Comparison of ENCODE assay signal across 8 cellular contexts in the genomic region with DNA sequence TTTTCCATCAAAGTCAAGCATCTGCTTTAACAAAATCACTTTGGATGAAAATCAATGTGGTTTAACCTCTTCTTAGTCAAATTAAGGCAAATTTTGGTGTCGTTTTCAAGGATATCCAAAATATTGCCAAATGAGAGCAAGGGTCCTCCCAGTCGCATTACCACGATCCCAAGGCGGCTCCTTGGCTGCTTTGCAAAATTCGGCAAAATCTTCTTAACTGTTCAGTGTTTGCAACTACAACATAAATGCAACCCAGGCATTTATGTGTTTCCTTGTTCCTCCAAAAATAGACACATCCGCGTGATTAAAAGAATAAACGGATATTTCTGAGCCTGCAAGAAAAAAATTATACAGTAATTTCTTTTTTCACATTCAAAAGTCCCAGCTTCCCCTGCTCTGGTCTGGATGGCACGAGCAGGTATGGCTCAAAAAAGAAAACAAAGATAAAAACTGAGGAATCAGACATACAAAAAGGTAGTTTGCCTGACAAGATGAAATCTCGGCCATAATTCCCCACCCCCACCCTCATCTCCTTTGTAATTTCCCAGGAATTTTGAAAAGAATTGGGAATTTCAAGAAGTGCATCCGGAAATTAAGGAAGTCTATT. TPM values are rescaled to one million over a fixed set of nuclear protein-coding genes. Genes with fewer than 3 reads are reported as not detected.
DNase-seq lines count a peak whose midpoint lies in the region; ATAC-seq and TF ChIP-seq lines count a peak whose summit lies in the region.

No MANE protein-coding gene starts in this region.

- TF ChIP-seq CTCF in AG09309 (IDR thresholded peaks at IDR 0.05; ENCODE audit: control insufficient read depth, insufficient read depth, low read depth, low read length, missing control alignments) (no peak), coronary artery (IDR thresholded peaks at IDR 0.05) (no peak)

- H3K36me3 ChIP-seq in HUES64 (ENCODE audit: insufficient read depth, low read length) = no peaks in the 10 kb centered on the region

- no peaks in the 10 kb centered on the region; the same call in 1 of the 2 replicates for H3K27me3 ChIP-seq in HUES64 (ENCODE audit: insufficient read depth, low read length)

- H3K27ac ChIP-seq in HUES64 (ENCODE audit: low read depth, low read length) (peak overlapping the region; percentile 31; the same call in 1 of the 2 replicates), coronary artery (peak overlapping the region; percentile 63 to 74)

- H3K4me1 Mint-ChIP-seq in naive thymus-derived CD8-positive, alpha-beta T cell = peaks cover 17 to 41% (median 33%) of the 10 kb centered on the region in 4 donors

- H3K27me3 Mint-ChIP-seq in naive thymus-derived CD8-positive, alpha-beta T cell = peaks cover 51 to 88% (median 69%) of the 10 kb centered on the region in 5 donors

- H3K4me3 Mint-ChIP-seq in naive thymus-derived CD8-positive, alpha-beta T cell = peak overlapping the region in 8 of 10 donors; percentile 7 to 50 (median 20)

- WGBS in HUES64 = 12% methylated on average over 10 of the region's 11 CpGs

- peak overlapping the region; percentile 85 for H3K9ac ChIP-seq in HUES64 (ENCODE audit: low read depth, low read length)

- peaks cover 0 to 3% (median 0%) of the 10 kb centered on the region in 3 donors for H3K36me3 Mint-ChIP-seq in naive thymus-derived CD8-positive, alpha-beta T cell

- H3K4me3 ChIP-seq in AG09309 (ENCODE audit: control insufficient read depth, low read depth, low read length) (peak overlapping the region; percentile 55), HUES64 (ENCODE audit: low read length) (peak overlapping the region; percentile 90), coronary artery (peak overlapping the region; percentile 70)

- H3K9me3 ChIP-seq in HUES64 (ENCODE audit: insufficient read depth, low read depth, low read length) = no peaks in the 10 kb centered on the region

- no peaks in the 10 kb centered on the region for H3K9me3 Mint-ChIP-seq in naive thymus-derived CD8-positive, alpha-beta T cell

- peaks cover 63% of the 10 kb centered on the region for H3K4me1 ChIP-seq in HUES64 (ENCODE audit: insufficient read depth, low read length)

- POLR2A ChIA-PET in naive thymus-derived CD8-positive, alpha-beta T cell (lab: Charles Lee) = interaction anchor here (0.7 to 3.4 kb wide), 2 partner anchors 13 to 147 kb away, joined by 6 to 11 read pairs; partner anchors contain the start of gene MLLT10

- no peak for ATAC-seq in naive thymus-derived CD8-positive, alpha-beta T cell
- ATAC-seq in GM21381 (IDR thresholded peaks at IDR 0.05; ENCODE audit: unreplicated experiment) (no peak), HG03175 (IDR thresholded peaks at IDR 0.05; ENCODE audit: unreplicated experiment) (no peak)

- H3K27ac Mint-ChIP-seq in naive thymus-derived CD8-positive, alpha-beta T cell = peak overlapping the region in 2 of 10 donors; percentile 18 to 49

- no peak for DNase-seq in AG09309 (ENCODE audit: low read depth)
- DNase-seq in coronary artery (ENCODE audit: low spot score) = no peak
- no peak for DNase-seq in naive thymus-derived CD8-positive, alpha-beta T cell
- no peak for DNase-seq in cerebellar nuclear complex (lab: John Stamatoyannopoulos, UW)
- DNase-seq in GOT3 (lab: John Stamatoyannopoulos, UW) = no peak

RNA-seq across cellular contexts. Expression of gene SKIDA1, which starts 6.1 kb away (rescaled TPM):
- 7.8 TPM for polyA plus RNA-seq in HUES64 (2013, experiment 1 of 2)
- polyA plus RNA-seq in HUES64 (2013, experiment 2 of 2) = 13.9 TPM
- under 1 TPM in 1 of 2 experiments, not detected in 1; 0.08 TPM for total RNA-seq in naive thymus-derived CD8-positive, alpha-beta T cell
- not detected for polyA plus RNA-seq in naive thymus-derived CD8-positive, alpha-beta T cell

RNA-seq across cellular contexts. Expression of gene MLLT10, which starts 14.6 kb away (rescaled TPM):
- polyA plus RNA-seq in HUES64 (2013, experiment 1 of 2) = 33.7 TPM
- polyA plus RNA-seq in HUES64 (2013, experiment 2 of 2) = 38.4 TPM
- 10 to 100 TPM; 63.5 to 64.7 TPM for total RNA-seq in naive thymus-derived CD8-positive, alpha-beta T cell
- polyA plus RNA-seq in naive thymus-derived CD8-positive, alpha-beta T cell = 1 to 10 TPM; 3.5 to 4.6 (median 4.4) TPM
